In the genomic region with DNA sequence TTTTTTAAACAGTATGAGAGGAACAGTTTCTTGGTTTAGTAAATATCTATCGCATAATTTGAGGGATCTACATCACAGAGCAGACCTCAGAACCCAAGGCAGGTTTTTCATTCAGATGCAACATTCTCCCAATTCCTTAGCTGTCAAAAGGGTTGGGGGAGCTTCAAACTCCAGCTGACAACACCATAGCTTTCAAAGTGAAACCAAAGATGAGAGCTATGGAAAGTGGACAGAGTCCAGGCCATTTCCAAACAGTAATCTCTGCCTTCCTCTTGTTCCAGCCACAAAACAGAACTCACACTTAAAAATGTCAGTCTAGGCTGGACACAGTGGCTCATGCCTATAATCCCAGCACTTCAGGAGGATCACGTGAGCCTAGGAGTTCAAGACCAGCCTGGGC, we compare ENCODE assay signal across 20 cellular contexts.
"Had no signal": no experiment of that assay in that cellular context is flagged by ENCODE, and none has a peak within 500 bp of the region (broad histone marks: within the 10 kb centered on the region; RNA-seq: fewer than 3 reads in every experiment).

No MANE protein-coding gene starts in this region.

- H3K9me3 ChIP-seq: ovary, prostate gland, tibial nerve had no signal

- H3K27ac ChIP-seq: brain microvascular endothelial cell, ovary, prostate gland, right atrium auricular region, tibial nerve had no signal

- H3K4me1 ChIP-seq: prostate gland, right atrium auricular region, tibial nerve had no signal

- DNase-seq: activated gamma-delta T cell treated with Interleukin-2 at 50 U/mL for 16 hours; activated T-cell treated with anti-CD3 and anti-CD28 coated beads, Interleukin-2, amount 50 U/mL, for 1 hour; aorta; caudate nucleus; dermis blood vessel endothelial cell; effector CD8-positive, alpha-beta T cell; heart right ventricle; left colon; ovary; stimulated activated CD4-positive, alpha-beta T cell treated with anti-CD3 and anti-CD28 coated beads, Interleukin-12 subunit alpha, Interleukin-12 subunit beta, amount 100 ng/mL, for 4 hours; stimulated activated naive CD8-positive, alpha-beta T cell treated with anti-CD3 and anti-CD28 coated beads, Interleukin-15, amount 100 ng/mL, for 72 hours; T-helper 9 cell had no signal

- H3K4me3 ChIP-seq: heart right ventricle, lung, ovary, prostate gland, right atrium auricular region, tibial nerve had no signal

- ATAC-seq: esophagus mucosa; left colon; natural killer cell treated with Interleukin-12 subunit alpha and Interleukin-12 subunit beta and Interleukin-15 and Interleukin-18, amount 100 ng/mL, for 72 hours; stimulated activated naive CD8-positive, alpha-beta T cell treated with anti-CD3 and anti-CD28 coated beads, Interleukin-15, amount 100 ng/mL, for 72 hours; WTC11 had no signal

- H3K27me3 ChIP-seq: brain microvascular endothelial cell, heart right ventricle, ovary, right atrium auricular region, tibial nerve had no signal

- H3K36me3 ChIP-seq: brain microvascular endothelial cell, heart right ventricle, ovary, prostate gland, right atrium auricular region, tibial nerve had no signal
